Comparison of ENCODE assay signal across 32 cellular contexts in the genomic region with DNA sequence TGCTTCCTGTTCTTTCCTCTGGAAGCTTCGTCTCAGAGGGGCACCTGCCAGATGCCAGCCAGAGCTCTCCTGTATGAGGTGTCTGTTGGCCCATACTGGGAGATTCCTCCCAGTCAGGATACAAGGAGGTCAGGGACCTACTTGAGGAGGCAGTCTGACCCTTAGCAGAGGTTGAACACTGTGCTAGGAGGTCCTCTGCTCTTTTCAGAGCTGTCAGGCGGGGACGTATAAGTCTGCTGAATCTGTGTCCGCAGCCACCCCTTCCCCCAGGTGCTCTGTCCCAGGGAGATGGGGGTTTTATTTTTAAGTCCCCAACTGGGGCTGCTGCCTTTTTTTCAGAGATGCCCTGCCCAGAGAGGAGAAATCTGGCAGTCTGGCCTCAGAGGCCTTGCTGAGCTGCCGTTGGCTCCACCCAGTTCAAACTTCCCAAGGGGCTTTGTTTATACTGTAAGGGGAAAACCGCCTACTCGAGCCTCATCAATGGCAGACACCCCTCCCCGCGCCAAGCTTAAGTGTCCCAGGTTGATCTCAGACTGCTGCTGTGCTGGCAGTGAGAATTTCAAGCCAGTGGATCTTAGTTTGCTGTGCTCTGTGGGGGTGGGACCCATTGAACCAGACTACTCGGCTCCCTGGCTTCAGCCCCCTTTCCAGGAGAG.
DNase-seq lines count a peak whose midpoint lies in the region; ATAC-seq and TF ChIP-seq lines count a peak whose summit lies in the region.
"Had no signal": no experiment of that assay in that cellular context is flagged by ENCODE, and none has a peak within 500 bp of the region (broad histone marks: within the 10 kb centered on the region; RNA-seq: fewer than 3 reads in every experiment).

No MANE protein-coding gene starts in this region.

- H3K9ac ChIP-seq in GM23248: no peak overlapping the region
- peak overlapping the region; percentile 9; the same call in 1 of the 2 replicates for H3K9ac ChIP-seq in HUES64 (ENCODE audit: low read depth, low read length)
- H3K9ac ChIP-seq in fibroblast of lung (ENCODE audit: insufficient read depth, low read length): no peak overlapping the region

- H3K27me3 ChIP-seq in GM23248 (replicated peaks; ENCODE audit: insufficient read depth): no peaks in the 10 kb centered on the region
- H3K27me3 ChIP-seq in HUES64 (ENCODE audit: insufficient read depth, low read length): no peaks in the 10 kb centered on the region
- H3K27me3 ChIP-seq in fibroblast of lung (ENCODE audit: control insufficient read depth, insufficient read depth, low read length): no peaks in the 10 kb centered on the region
- H3K27me3 ChIP-seq: esophagus muscularis mucosa, gastrocnemius medialis, Peyer's patch, SJCRH30 had no signal

- H3K36me3 Mint-ChIP-seq in activated naive CD8-positive, alpha-beta T cell treated with anti-CD3 and anti-CD28 coated beads, Interleukin-2, amount 50 U/mL, for 24 hours (ENCODE audit: low read depth): peaks cover 4% of the 10 kb centered on the region
- H3K36me3 Mint-ChIP-seq: T-cell had no signal

- H3K4me1 ChIP-seq in GM23248 (ENCODE audit: insufficient read depth) (peaks cover 29% of the 10 kb centered on the region), HUES64 (ENCODE audit: insufficient read depth, low read length) (peaks cover 18% of the 10 kb centered on the region), fibroblast of lung (ENCODE audit: control insufficient read depth, extremely low read depth, insufficient read depth, low read length) (no peaks in the 10 kb centered on the region), mesodermal cell (ENCODE audit: control insufficient read depth, insufficient read depth, low read length, poor library complexity, severe bottlenecking) (peaks cover 7% of the 10 kb centered on the region)
- H3K4me1 ChIP-seq: esophagus muscularis mucosa, gastrocnemius medialis, Peyer's patch, prostate gland, SJCRH30 had no signal

- H3K4me1 Mint-ChIP-seq in activated naive CD8-positive, alpha-beta T cell treated with anti-CD3 and anti-CD28 coated beads, Interleukin-2, amount 50 U/mL, for 24 hours: no peaks in the 10 kb centered on the region
- H3K4me1 Mint-ChIP-seq: activated naive CD4-positive, alpha-beta T cell treated with anti-CD3 and anti-CD28 coated beads, Interleukin-2, amount 50 U/mL, for 24 hours; activated T-helper 17 cell treated with anti-CD3 and anti-CD28 coated beads, Interleukin-2, amount 50 U/mL, for 72 hours; stimulated activated naive B cell treated with anti-CD40 and anti-IgM and Interleukin-4, amounts not matched to agents 10 μg/mL and 1 μg/mL and 100 μg/mL, for 72 hours; T-cell had no signal

- no peak overlapping the region for H3K4me3 ChIP-seq in GM23248
- no peak overlapping the region; the same call in 1 of the 2 replicates for H3K4me3 ChIP-seq in HUES64 (ENCODE audit: low read length)
- H3K4me3 ChIP-seq in fibroblast of lung (replicated peaks in 1 of 4; ENCODE audit: control extremely low read depth in 1 of 4, insufficient read depth in 1 of 4, low read depth in 3 of 4, low read length in 4 of 4): no peak overlapping the region
- no peak overlapping the region for H3K4me3 ChIP-seq in mesodermal cell (ENCODE audit: extremely low read depth, insufficient read depth, low read length, poor library complexity, severe bottlenecking)
- H3K4me3 ChIP-seq: esophagus muscularis mucosa, gastrocnemius medialis, mucosa of descending colon, Peyer's patch, prostate gland, SJCRH30 had no signal

- H3K4me3 Mint-ChIP-seq in activated naive CD8-positive, alpha-beta T cell treated with anti-CD3 and anti-CD28 coated beads, Interleukin-2, amount 50 U/mL, for 24 hours: no peak overlapping the region
- H3K4me3 Mint-ChIP-seq: activated naive CD4-positive, alpha-beta T cell treated with anti-CD3 and anti-CD28 coated beads, Interleukin-2, amount 50 U/mL, for 24 hours; activated T-helper 17 cell treated with anti-CD3 and anti-CD28 coated beads, Interleukin-2, amount 50 U/mL, for 72 hours; neural crest cell; stimulated activated naive B cell treated with anti-CD40 and anti-IgM and Interleukin-4, amounts not matched to agents 10 μg/mL and 1 μg/mL and 100 μg/mL, for 72 hours; T-cell had no signal

- in situ Hi-C loops in GM23248 (cut with MboI): no loop called here

- H4K20me1 ChIP-seq in GM23248 (ENCODE audit: insufficient read depth) (no peaks in the 10 kb centered on the region), fibroblast of lung (ENCODE audit: control insufficient read depth, extremely low read depth, insufficient read depth, low read length) (no peaks in the 10 kb centered on the region)

- H3K9me3 ChIP-seq in GM23248 (ENCODE audit: low read depth) (no peaks in the 10 kb centered on the region), HUES64 (ENCODE audit: insufficient read depth, low read depth, low read length) (no peaks in the 10 kb centered on the region), fibroblast of lung (ENCODE audit: control insufficient read depth, insufficient read depth, low read depth, low read length) (no peaks in the 10 kb centered on the region), mesodermal cell (ENCODE audit: control insufficient read depth, low read length) (no peaks in the 10 kb centered on the region)
- H3K9me3 ChIP-seq: esophagus muscularis mucosa, gastrocnemius medialis, mucosa of descending colon, Peyer's patch, prostate gland, SJCRH30 had no signal

- H3F3A ChIP-seq in GM23248 (ENCODE audit: insufficient read depth): peaks cover 10% of the 10 kb centered on the region

- no peaks in the 10 kb centered on the region for H3K9me2 ChIP-seq in GM23248 (ENCODE audit: insufficient read depth)

- H3K27ac ChIP-seq in GM23248: no peak overlapping the region
- no peak overlapping the region; the same call in 1 of the 2 replicates for H3K27ac ChIP-seq in HUES64 (ENCODE audit: low read depth, low read length)
- no peak overlapping the region for H3K27ac ChIP-seq in fibroblast of lung (ENCODE audit: insufficient read depth, low read length)
- peak overlapping the region; percentile 62 for H3K27ac ChIP-seq in mesodermal cell (ENCODE audit: low read depth, low read length, severe bottlenecking)
- H3K27ac ChIP-seq: esophagus muscularis mucosa, gastrocnemius medialis, Peyer's patch, prostate gland, SJCRH30 had no signal

- WGBS in GM23248 (ENCODE audit: low coverage in 1 of 2, low lambda C conversion rate in 2 of 2, missing lambda C conversion rate in 2 of 2), 2 experiments: 88 to 90% methylated on average over 9 to 10 of the region's 10 CpGs
- 68% methylated on average over 10 of the region's 10 CpGs for whole genome bisulfite sequencing in HUES64
- 63 to 67% methylated on average over 6 to 7 of the region's 10 CpGs for WGBS in mesodermal cell (ENCODE audit: insufficient coverage in 2 of 2), 2 experiments

- peaks cover 17% of the 10 kb centered on the region for H3K9me3 Mint-ChIP-seq in activated naive CD8-positive, alpha-beta T cell treated with anti-CD3 and anti-CD28 coated beads, Interleukin-2, amount 50 U/mL, for 24 hours

- H2AFZ ChIP-seq in GM23248 (peak overlapping the region; percentile 24; the same call in 1 of the 2 replicates), fibroblast of lung (ENCODE audit: low read length) (peak overlapping the region; percentile 8)

- ATAC-seq in activated naive CD8-positive, alpha-beta T cell treated with anti-CD3 and anti-CD28 coated beads, Interleukin-2, amount 50 U/mL, for 24 hours: no peak
- ATAC-seq: activated CD4-positive, CD25-positive, alpha-beta regulatory T cell treated with anti-CD3 and anti-CD28 coated beads, Interleukin-2, amount 50 U/mL, for 24 hours; activated T-helper 17 cell treated with anti-CD3 and anti-CD28 coated beads, Interleukin-2, amount 50 U/mL, for 72 hours; gastrocnemius medialis; mucosa of descending colon; stimulated activated naive B cell treated with anti-CD40 and anti-IgM and Interleukin-4, amounts not matched to agents 10 μg/mL and 1 μg/mL and 100 μg/mL, for 72 hours; T-cell had no signal

- no peaks in the 10 kb centered on the region for H3K27me3 Mint-ChIP-seq in activated naive CD8-positive, alpha-beta T cell treated with anti-CD3 and anti-CD28 coated beads, Interleukin-2, amount 50 U/mL, for 24 hours
- H3K27me3 Mint-ChIP-seq: activated naive CD4-positive, alpha-beta T cell treated with anti-CD3 and anti-CD28 coated beads, Interleukin-2, amount 50 U/mL, for 24 hours; activated T-helper 17 cell treated with anti-CD3 and anti-CD28 coated beads, Interleukin-2, amount 50 U/mL, for 72 hours; stimulated activated naive B cell treated with anti-CD40 and anti-IgM and Interleukin-4, amounts not matched to agents 10 μg/mL and 1 μg/mL and 100 μg/mL, for 72 hours; T-cell had no signal

- no peak overlapping the region for H3K4me2 ChIP-seq in GM23248 (ENCODE audit: unreplicated experiment)
- H3K4me2 ChIP-seq in fibroblast of lung (ENCODE audit: extremely low read depth, insufficient read depth, low read length): no peak overlapping the region

- H3K27ac Mint-ChIP-seq in activated naive CD8-positive, alpha-beta T cell treated with anti-CD3 and anti-CD28 coated beads, Interleukin-2, amount 50 U/mL, for 24 hours: no peak overlapping the region
- H3K27ac Mint-ChIP-seq: activated naive CD4-positive, alpha-beta T cell treated with anti-CD3 and anti-CD28 coated beads, Interleukin-2, amount 50 U/mL, for 24 hours; activated T-helper 17 cell treated with anti-CD3 and anti-CD28 coated beads, Interleukin-2, amount 50 U/mL, for 72 hours; stimulated activated naive B cell treated with anti-CD40 and anti-IgM and Interleukin-4, amounts not matched to agents 10 μg/mL and 1 μg/mL and 100 μg/mL, for 72 hours; T-cell had no signal

- DNase-seq in GM23248: no peak
- DNase-seq in fibroblast of lung (ENCODE audit: low read depth in 2 of 2): peak in 1 of 2 donors; percentile 10
- DNase-seq in activated naive CD8-positive, alpha-beta T cell treated with anti-CD3 and anti-CD28 coated beads, Interleukin-2, amount 50 U/mL, for 24 hours: no peak
- no peak for DNase-seq in amniotic stem cell (lab: John Stamatoyannopoulos, UW)
- no peak for DNase-seq in NCI-H2029 treated with DMSO at 0.1 percent for 48 hours (lab: John Stamatoyannopoulos, UW)
- no peak for DNase-seq in NCI-H1694 treated with DMSO at 0.1 percent for 48 hours (lab: John Stamatoyannopoulos, UW)
- DNase-seq: activated CD4-positive, alpha-beta T cell treated with anti-CD3 and anti-CD28 coated beads, Interleukin-2, amount 50 U/mL, for 48 hours; activated CD8-positive, alpha-beta memory T cell treated with anti-CD3 and anti-CD28 coated beads, Interleukin-2, amount 50 U/mL, for 4 hours; aorta; caudate nucleus; COR-L47; cortex of kidney; DMS79 treated with DMSO at 0.1 percent for 48 hours; gastrocnemius medialis; hippocampal formation; Karpas-422; mucosa of descending colon; NCI-H146; NCI-H524 treated with DMSO at 0.1 percent for 48 hours; Peyer's patch; SJCRH30; stimulated activated CD4-positive, alpha-beta T cell treated with anti-CD3 and anti-CD28 coated beads, Interleukin-15, amount 100 ng/mL, for 24 hours; stimulated activated naive B cell treated with anti-CD40 and anti-IgM and Interleukin-4, amounts not matched to agents 10 μg/mL and 1 μg/mL and 100 μg/mL, for 72 hours; T-cell had no signal

- H3K36me3 ChIP-seq in GM23248 (ENCODE audit: low read depth) (no peaks in the 10 kb centered on the region), HUES64 (ENCODE audit: insufficient read depth, low read length) (no peaks in the 10 kb centered on the region), fibroblast of lung (ENCODE audit: control insufficient read depth, insufficient read depth, low read length) (no peaks in the 10 kb centered on the region), mesodermal cell (ENCODE audit: control insufficient read depth, insufficient read depth, low read length) (no peaks in the 10 kb centered on the region)
- H3K36me3 ChIP-seq: esophagus muscularis mucosa, gastrocnemius medialis, Peyer's patch, prostate gland, SJCRH30 had no signal

- no peak for TF ChIP-seq CTCF in fibroblast of lung (conservative IDR thresholded peaks at IDR 0.05 in 1 of 2, IDR thresholded peaks at IDR 0.05 in 1 of 2; ENCODE audit: low read depth in 1 of 2, low read length in 2 of 2)

- H3K79me2 ChIP-seq in GM23248 (ENCODE audit: insufficient read depth) (no peaks in the 10 kb centered on the region), fibroblast of lung (ENCODE audit: control insufficient read depth, insufficient read depth, low read length) (no peaks in the 10 kb centered on the region)
